ENCODE assay signal across 8 cellular contexts in the genomic region with DNA sequence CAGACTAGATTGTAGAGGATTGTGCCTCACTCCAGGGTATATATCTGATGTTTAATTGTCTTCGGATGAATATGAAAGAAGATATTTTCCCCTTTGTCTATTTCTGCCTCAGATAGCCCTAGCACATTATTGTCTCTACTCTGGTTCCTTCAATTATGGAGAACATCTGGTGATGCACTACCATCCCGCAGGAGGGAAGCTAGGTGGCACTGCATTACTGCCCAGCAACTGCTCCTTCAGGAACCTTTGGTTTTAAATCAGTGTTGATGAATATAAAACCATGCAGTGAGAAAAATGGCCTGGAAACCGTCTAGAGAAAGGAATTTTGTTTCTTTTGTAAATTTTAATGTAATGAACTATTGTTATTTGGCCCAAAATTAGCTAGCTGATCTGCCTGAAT.
DNase-seq lines count a peak whose midpoint lies in the region; ATAC-seq and TF ChIP-seq lines count a peak whose summit lies in the region.

No MANE protein-coding gene starts in this region.

- no peak overlapping the region for H3K4me3 ChIP-seq in A673 (ENCODE audit: low read depth, low read length, poor library complexity, severe bottlenecking)
- no peak overlapping the region for H3K4me3 ChIP-seq in right atrium auricular region

- H3K4me1 ChIP-seq in A673 (ENCODE audit: insufficient read depth, low read length, poor library complexity, severe bottlenecking) (no peaks in the 10 kb centered on the region), right atrium auricular region (no peaks in the 10 kb centered on the region)

- CTCF ChIA-PET in A673 (lab: Charles Lee), result no interaction called here

- H3K9me3 ChIP-seq in A673 (ENCODE audit: low read depth, low read length, poor library complexity, severe bottlenecking) (no peaks in the 10 kb centered on the region), right atrium auricular region (no peaks in the 10 kb centered on the region)

- POLR2A ChIA-PET in A673 (lab: Charles Lee; ENCODE audit: low non-redundant PET), result no interaction called here

- no TSS peak for BruUV-seq in A673 (replicated peaks; lab: Mats Ljungman, UMichigan)

- H3K27ac ChIP-seq in A673 (ENCODE audit: low read depth, low read length, poor library complexity, severe bottlenecking), result no peak overlapping the region
- no peak overlapping the region for H3K27ac ChIP-seq in right atrium auricular region

- TF ChIP-seq CTCF in A673 (conservative IDR thresholded peaks at IDR 0.05; ENCODE audit: low read depth, low read length) (peak; percentile 64), GM12874 (IDR thresholded peaks at IDR 0.05; ENCODE audit: insufficient read depth, low read depth, low read length) (peak; percentile 35; the same call in 1 of the 2 replicates), right atrium auricular region (IDR thresholded peaks at IDR 0.05) (peak; percentile 34 to 81)

- DNase-seq in A673 (ENCODE audit: low spot score) (peak; percentile 37), SW480 (ENCODE audit: low spot score) (peak; percentile 11), right atrium auricular region (ENCODE audit: low spot score) (peak; percentile 70), ureter (ENCODE audit: low spot score) (peak; percentile 52), midbrain (lab: John Stamatoyannopoulos, UW) (no peak), NCI-H187 (lab: John Stamatoyannopoulos, UW) (no peak)

- H3K27me3 ChIP-seq in A673 (replicated peaks; ENCODE audit: insufficient read depth, low read depth, low read length, poor library complexity), result peaks cover 9% of the 10 kb centered on the region
- no peaks in the 10 kb centered on the region for H3K27me3 ChIP-seq in right atrium auricular region

- intact Hi-C loops in A673 (cut with micrococcal nuclease; ENCODE audit: unreplicated experiment), result loop anchor here (1.0 to 5.0 kb wide), 2 partner anchors 144 to 260 kb away; no protein-coding TSS in a partner anchor

- no peaks in the 10 kb centered on the region for H3K36me3 ChIP-seq in A673 (ENCODE audit: insufficient read depth, low read length, poor library complexity, severe bottlenecking)
- no peaks in the 10 kb centered on the region for H3K36me3 ChIP-seq in right atrium auricular region

- no peak for ATAC-seq in GM21717 (IDR thresholded peaks at IDR 0.05; ENCODE audit: unreplicated experiment)

Comparison
In these comparisons a context has a peak if more than half of its experiments do, and no peak if none do; other contexts are left out.
1. DNase-seq: peak in A673 (single experiment), SW480 (single experiment), right atrium auricular region (single experiment) and ureter (single experiment); none in midbrain (single experiment) and NCI-H187 (0 of 2).
2. Peak in every context shown above with its lines, with median percentiles within 50 percentile points of each other: CTCF ChIP-seq.